8 cellular contexts compared by ENCODE assay signal in the genomic region with DNA sequence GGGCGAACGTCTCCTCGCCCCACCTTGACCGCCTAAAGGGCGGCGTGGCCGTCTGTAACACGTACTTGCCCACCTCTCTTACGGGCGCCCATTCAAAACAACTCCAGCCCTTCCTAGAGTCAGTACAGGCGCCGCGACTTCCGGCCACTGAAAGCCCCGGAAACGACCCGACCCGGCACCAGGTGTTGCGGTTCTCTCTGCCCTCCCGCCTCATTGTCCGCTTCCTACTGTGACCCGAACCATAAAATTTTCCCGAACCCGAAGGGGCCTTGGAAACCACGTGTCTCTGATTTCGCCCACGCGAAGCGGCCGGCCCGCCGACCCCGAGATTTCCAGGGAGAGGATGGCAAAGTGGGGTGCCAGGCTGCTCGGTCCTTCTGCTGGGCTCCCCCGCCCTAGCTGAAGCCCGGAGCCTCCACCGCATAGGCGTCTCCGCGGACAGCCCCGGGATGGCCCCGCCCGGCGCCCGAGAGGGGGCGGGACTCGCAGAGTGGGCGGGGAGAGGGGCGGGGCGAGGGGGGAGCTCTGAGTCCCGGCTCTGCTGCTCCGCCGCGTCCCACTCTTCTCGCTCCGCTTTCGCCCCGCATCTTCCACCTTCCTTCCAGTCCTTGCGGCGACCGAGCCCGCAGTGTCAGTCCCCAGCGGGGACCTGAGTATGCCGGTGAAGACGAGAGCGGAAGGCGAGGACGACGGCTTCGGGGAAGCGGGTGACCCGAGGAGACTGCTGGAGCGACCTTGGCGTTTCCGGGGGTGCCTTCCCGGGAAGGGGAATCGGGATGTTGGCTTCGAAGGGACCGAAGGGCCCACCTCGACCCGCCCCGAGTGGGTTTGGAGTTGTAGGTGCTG. TPM values are rescaled to one million over a fixed set of nuclear protein-coding genes. Genes with fewer than 3 reads are reported as not detected.
A peak's percentile ranks its signal among the peaks of the same experiment; 100 is the strongest.
DNase-seq lines count a peak whose midpoint lies in the region; ATAC-seq and TF ChIP-seq lines count a peak whose summit lies in the region.

No MANE protein-coding gene starts in this region.

- 0 to 1% (median 1%) methylated on average over 28 to 82 of the region's 82 CpGs for WGBS in stomach, 5 donors

- H4K20me1 ChIP-seq in neural progenitor cell (ENCODE audit: low read depth): peaks cover 24% of the 10 kb centered on the region

- peak overlapping the region; percentile 81 for H3K4me2 ChIP-seq in neural progenitor cell

- H3K4me1 ChIP-seq in HAP-1: peaks cover 6% of the 10 kb centered on the region
- H3K4me1 ChIP-seq in foreskin keratinocyte: peaks cover 3% of the 10 kb centered on the region
- no peaks in the 10 kb centered on the region for H3K4me1 ChIP-seq in neural progenitor cell
- H3K4me1 ChIP-seq in stomach: peaks cover 33 to 40% (median 38%) of the 10 kb centered on the region in 4 donors

- peaks cover 12% of the 10 kb centered on the region for H3K36me3 Mint-ChIP-seq in neural progenitor cell

- H3K4me3 ChIP-seq in HAP-1 (peak overlapping the region; percentile 93), MG63 (peak overlapping the region; percentile 81), neural progenitor cell (peak overlapping the region; percentile 68), stomach (peak overlapping the region; percentile 73 to 99 (median 93))

- H3K9me3 ChIP-seq in HAP-1 (no peaks in the 10 kb centered on the region), MG63 (no peaks in the 10 kb centered on the region), neural progenitor cell (ENCODE audit: low read depth) (peaks cover 5% of the 10 kb centered on the region), stomach (no peaks in the 10 kb centered on the region)

- intact Hi-C loops in stomach (cut with DNase I; ENCODE audit: low total_unique reads): no loop called here

- H3K27ac Mint-ChIP-seq in neural progenitor cell: peak overlapping the region; percentile 99

- in situ Hi-C loops in HAP-1 (cut with MboI; ENCODE audit: low sequenced_read_pairs): no loop called here

- H3K27me3 ChIP-seq in HAP-1 (ENCODE audit: low read depth) (peaks cover 8% of the 10 kb centered on the region; the same call in 1 of the 2 replicates), MG63 (no peaks in the 10 kb centered on the region), foreskin keratinocyte (no peaks in the 10 kb centered on the region), neural progenitor cell (peaks cover 25% of the 10 kb centered on the region), stomach (peaks cover 0 to 14% (median 0%) of the 10 kb centered on the region in 3 donors)

- H3K27ac ChIP-seq in foreskin keratinocyte (peak overlapping the region; percentile 99), neural progenitor cell (no peak overlapping the region), stomach (peak overlapping the region; percentile 96 to 99 (median 97))

- peaks cover 12% of the 10 kb centered on the region for H3K9me3 Mint-ChIP-seq in neural progenitor cell

- H3K36me3 ChIP-seq in HAP-1 (replicated peaks) (peaks cover 23% of the 10 kb centered on the region), MG63 (peaks cover 17% of the 10 kb centered on the region), neural progenitor cell (no peaks in the 10 kb centered on the region), stomach (peaks cover 12 to 22% (median 19%) of the 10 kb centered on the region in 4 donors)

- peaks cover 31% of the 10 kb centered on the region for H3K4me1 Mint-ChIP-seq in neural progenitor cell

- ATAC-seq in foreskin keratinocyte: peak; percentile 77

- no peak for TF ChIP-seq EP300 in stomach (IDR thresholded peaks at IDR 0.05)

- TF ChIP-seq POLR2A in stomach (IDR thresholded peaks at IDR 0.05): no peak

- H3K4me3 Mint-ChIP-seq in neural progenitor cell: peak overlapping the region; percentile 99

- H3K27me3 Mint-ChIP-seq in neural progenitor cell (ENCODE audit: insufficient read depth, low read depth): peaks cover 5% of the 10 kb centered on the region

- H3K9ac ChIP-seq in neural progenitor cell: no peak overlapping the region

- H2AFZ ChIP-seq in neural progenitor cell (replicated peaks): peak overlapping the region; percentile 97

- H3K79me2 ChIP-seq in neural progenitor cell (ENCODE audit: low read depth): peaks cover 23% of the 10 kb centered on the region

- no peaks in the 10 kb centered on the region for H3F3A ChIP-seq in neural progenitor cell (ENCODE audit: low read depth)

- DNase-seq in ELR (ENCODE audit: low read depth): peak; percentile 95
- peak; percentile 86 to 89 for DNase-seq in HAP-1 (ENCODE audit: low spot score in 2 of 2)
- DNase-seq in MG63: peak; percentile 85
- peak; percentile 86 for DNase-seq in SHP77 treated with DMSO at 0.1 percent for 48 hours (lab: John Stamatoyannopoulos, UW)
- DNase-seq in activated gamma-delta T cell treated with Interleukin-2 at 50 U/mL for 16 hours: peak; percentile 81
- peak; percentile 79 to 92 for DNase-seq in foreskin keratinocyte
- DNase-seq in neural progenitor cell (ENCODE audit: low spot score): peak; percentile 92
- peak; percentile 82 for DNase-seq in stomach

- peak; percentile 11 for TF ChIP-seq CTCF in foreskin keratinocyte (conservative IDR thresholded peaks at IDR 0.05)
- TF ChIP-seq CTCF in neural progenitor cell (IDR thresholded peaks at IDR 0.05): no peak
- TF ChIP-seq CTCF in stomach (IDR thresholded peaks at IDR 0.05): no peak

RNA-seq across cellular contexts. Expression of a gene that starts 0.7 kb away (rescaled TPM):
- total RNA-seq in MG63 (2014; rRNA removed; shearing (Covaris generic); ENCODE audit: low replicate concordance): 114 and 120 TPM in 2 replicates
- total RNA-seq in foreskin keratinocyte: 67.6 and 75.4 TPM in 2 replicates
- polyA plus RNA-seq in foreskin keratinocyte: 85.0 and 86.8 TPM in 2 replicates
- 25.7 and 61.2 TPM in 2 replicates for total RNA-seq in neural progenitor cell (ENCODE audit: low replicate concordance)
- 100 to 1,000 TPM in 3 of 5 donors, 10 to 100 TPM in 2; 47.2 to 570 (median 125) TPM for total RNA-seq in stomach
- polyA plus RNA-seq in stomach: 10 to 100 TPM; 50.1 to 69.9 (median 58.3) TPM

RNA-seq across cellular contexts. Expression of a gene that starts 21.0 kb away (rescaled TPM):
- not detected in 2 replicates for total RNA-seq in MG63 (2014; rRNA removed; shearing (Covaris generic); ENCODE audit: low replicate concordance)
- total RNA-seq in foreskin keratinocyte: 0.63 and 2.6 TPM in 2 replicates
- polyA plus RNA-seq in foreskin keratinocyte: 0.48 and 4.0 TPM in 2 replicates
- not detected in 2 replicates for total RNA-seq in neural progenitor cell (ENCODE audit: low replicate concordance)
- 100 to 1,000 TPM in 3 of 5 donors, 10 to 100 TPM in 1, not detected in 1; 10.8 to 756 (median 444) TPM for total RNA-seq in stomach
- polyA plus RNA-seq in stomach: 100 to 1,000 TPM in 2 of 3 donors, 10 to 100 TPM in 1; 33.1 to 922 (median 369) TPM

RNA-seq across cellular contexts. Expression of a gene that starts 31.9 kb away (rescaled TPM):
- total RNA-seq in MG63 (2014; rRNA removed; shearing (Covaris generic); ENCODE audit: low replicate concordance): 37.3 and 57.0 TPM in 2 replicates
- total RNA-seq in foreskin keratinocyte (37.4 and 55.6 TPM in 2 replicates), neural progenitor cell (ENCODE audit: low replicate concordance) (69.4 and 228 TPM in 2 replicates), stomach (100 to 1,000 TPM in 2 of 5 donors, 10 to 100 TPM in 2, not detected in 1; 17.8 to 193 (median 113) TPM)
- polyA plus RNA-seq in foreskin keratinocyte (52.7 and 83.9 TPM in 2 replicates), stomach (100 to 1,000 TPM; 108 to 161 (median 147) TPM)
